Comparison of ENCODE assay signal across 17 cellular contexts in genomic region chr6:83509416-83509815, GRCh38. TPM values are rescaled to one million over a fixed set of nuclear protein-coding genes. Genes with fewer than 3 reads are reported as not detected.
"Had no signal": no experiment of that assay in that cellular context is flagged by ENCODE, and none has a peak within 500 bp of the region (broad histone marks: within the 10 kb centered on the region; RNA-seq: fewer than 3 reads in every experiment).

No MANE protein-coding gene starts in this region.

- H3K4me3 ChIP-seq: breast epithelium, gastroesophageal sphincter, heart right ventricle, pancreas, tibial nerve, vagina had no signal

- H3K27me3 ChIP-seq: breast epithelium, gastroesophageal sphincter, pancreas, tibial nerve, vagina had no signal

- H3K4me1 ChIP-seq: breast epithelium, pancreas had no signal

- H3K36me3 ChIP-seq: breast epithelium, gastroesophageal sphincter, heart right ventricle, pancreas, tibial nerve, vagina had no signal

- DNase-seq: activated CD4-positive, alpha-beta T cell treated with anti-CD3 and anti-CD28 coated beads for 1 hour; activated CD4-positive, alpha-beta T cell treated with anti-CD3 and anti-CD28 coated beads, Interleukin-2, amount 50 U/mL, for 48 hours; activated effector memory CD4-positive, alpha-beta T cell treated with Interleukin-2 at 50 U/mL for 16 hours; activated T-cell treated with anti-CD3 and anti-CD28 coated beads, Interleukin-2, amount 50 U/mL, for 24 hours; heart right ventricle; naive thymus-derived CD4-positive, alpha-beta T cell; pancreas; stimulated activated CD4-positive, alpha-beta T cell treated with anti-CD3 and anti-CD28 coated beads, Interleukin-2, amount 100 ng/mL, for 48 hours had no signal

- H3K27ac ChIP-seq: breast epithelium, epithelial cell of prostate, gastroesophageal sphincter, heart right ventricle, pancreas, tibial nerve, vagina had no signal

- H3K9me3 ChIP-seq: breast epithelium, gastroesophageal sphincter, heart right ventricle, pancreas, tibial nerve, vagina had no signal

- ATAC-seq: gastroesophageal sphincter; heart right ventricle; naive thymus-derived CD4-positive, alpha-beta T cell; pancreas; stimulated activated memory B cell treated with anti-CD40 and anti-IgM and Interleukin-4, amounts not matched to agents 10 μg/mL and 1 μg/mL and 100 μg/mL, for 72 hours had no signal

RNA-seq across cellular contexts. Expression of gene PRSS35, which starts 2.9 kb away (rescaled TPM):
- total RNA-seq: breast epithelium; dermis microvascular lymphatic vessel endothelial cell; lung microvascular endothelial cell; naive thymus-derived CD4-positive, alpha-beta T cell; T-helper 1 cell treated with Interleukin-12 subunit alpha and Interleukin-12 subunit beta and Interleukin-4 antibody, amounts not matched to agents 30 ng/mL and 1 ng/mL, for 36 hours; vagina had no signal
